In genomic region chr9:130446111-130446861, GRCh38 we compare ENCODE assay signal across 8 cellular contexts. TPM values are rescaled to one million over a fixed set of nuclear protein-coding genes. Genes with fewer than 3 reads are reported as not detected.
A peak's percentile ranks its signal among the peaks of the same experiment; 100 is the strongest.
DNase-seq lines count a peak whose midpoint lies in the region; ATAC-seq and TF ChIP-seq lines count a peak whose summit lies in the region.

No MANE protein-coding gene starts in this region.

- no peaks in the 10 kb centered on the region for H3K79me2 ChIP-seq in mesendoderm (ENCODE audit: control insufficient read depth, insufficient read depth, low read length)

- H3K4ac ChIP-seq in mesendoderm (ENCODE audit: low read depth, low read length), result peak overlapping the region; percentile 74

- H2BK5ac ChIP-seq in mesendoderm (ENCODE audit: low read length), result no peak overlapping the region

- H3K4me3 Mint-ChIP-seq in Calu3 (ENCODE audit: low read depth, unreplicated experiment), result peak overlapping the region; percentile 72
- H3K4me3 Mint-ChIP-seq in effector memory CD8-positive, alpha-beta T cell, result peak overlapping the region; percentile 64 to 65

- peak overlapping the region; percentile 48 for H3K23ac ChIP-seq in mesendoderm (ENCODE audit: low read length)

- no peak overlapping the region for H3K27ac Mint-ChIP-seq in Calu3 (ENCODE audit: unreplicated experiment)
- H3K27ac Mint-ChIP-seq in effector memory CD8-positive, alpha-beta T cell, result no peak overlapping the region

- H2AK5ac ChIP-seq in mesendoderm (ENCODE audit: low read length), result peak overlapping the region; percentile 48

- H2BK15ac ChIP-seq in mesendoderm (replicated peaks; ENCODE audit: low read depth), result no peak overlapping the region

- H3K27me3 Mint-ChIP-seq in Calu3 (ENCODE audit: unreplicated experiment), result no peaks in the 10 kb centered on the region
- peaks cover 31 to 56% of the 10 kb centered on the region in 2 donors for H3K27me3 Mint-ChIP-seq in effector memory CD8-positive, alpha-beta T cell

- H4K8ac ChIP-seq in mesendoderm (ENCODE audit: low read depth, low read length), result no peak overlapping the region

- H3K27me3 ChIP-seq in mesendoderm (ENCODE audit: insufficient read depth, low read length, poor library complexity) (no peaks in the 10 kb centered on the region), uterus (no peaks in the 10 kb centered on the region)

- intact Hi-C loops in Calu3 (cut with micrococcal nuclease; ENCODE audit: unreplicated experiment) (no loop called here), uterus (cut with DNase I; ENCODE audit: low total_unique reads) (no loop called here)

- WGBS in mesendoderm (ENCODE audit: extremely low coverage, insufficient coverage, low lambda C conversion rate), result no CpG with 5 or more reads among the region's 15 CpGs

- TF ChIP-seq CTCF in Calu3 (IDR thresholded peaks at IDR 0.05; ENCODE audit: unreplicated experiment) (no peak), uterus (IDR thresholded peaks at IDR 0.05) (peak in 1 of 4 experiments; percentile 9)

- peak in 1 of 2 donors; percentile 44 for TF ChIP-seq POLR2A in uterus (IDR thresholded peaks at IDR 0.05)

- H3K4me1 Mint-ChIP-seq in Calu3 (ENCODE audit: low read depth, unreplicated experiment), result no peaks in the 10 kb centered on the region
- no peaks in the 10 kb centered on the region for H3K4me1 Mint-ChIP-seq in effector memory CD8-positive, alpha-beta T cell (ENCODE audit: low read depth in 2 of 2)

- H3K36me3 Mint-ChIP-seq in Calu3 (ENCODE audit: insufficient read depth, unreplicated experiment), result peaks cover 13% of the 10 kb centered on the region
- peaks cover 2% of the 10 kb centered on the region for H3K36me3 Mint-ChIP-seq in effector memory CD8-positive, alpha-beta T cell (ENCODE audit: insufficient read depth)

- ATAC-seq in effector memory CD8-positive, alpha-beta T cell (replicated peaks), result no peak
- ATAC-seq in GM21360 (IDR thresholded peaks at IDR 0.05; ENCODE audit: unreplicated experiment), result no peak
- ATAC-seq in GM19397 (IDR thresholded peaks at IDR 0.05; ENCODE audit: unreplicated experiment), result no peak

- DNase-seq in Calu3, result no peak
- DNase-seq in NCI-H446 treated with DMSO at 0.1 percent for 48 hours (lab: John Stamatoyannopoulos, UW), result peak; percentile 79
- no peak for DNase-seq in effector memory CD8-positive, alpha-beta T cell
- peak; percentile 74 for DNase-seq in mesendoderm
- peak; percentile 97 for DNase-seq in uterus
- DNase-seq in inferior parietal cortex (ENCODE audit: extremely low spot score), result no peak

- H3K4me2 ChIP-seq in mesendoderm (ENCODE audit: low read length), result peak overlapping the region; percentile 25

- H2BK120ac ChIP-seq in mesendoderm (ENCODE audit: low read depth, low read length), result no peak overlapping the region

- no TSS peak for BruUV-seq in Calu3 (replicated peaks; lab: Mats Ljungman, UMichigan)

- CTCF ChIA-PET in Calu3 (lab: Charles Lee), result no interaction called here

- H3K9me3 Mint-ChIP-seq in Calu3 (ENCODE audit: low read depth, unreplicated experiment), result peaks cover 2% of the 10 kb centered on the region
- H3K9me3 Mint-ChIP-seq in effector memory CD8-positive, alpha-beta T cell, result peaks cover 0 to 4% of the 10 kb centered on the region in 2 donors

- no peak overlapping the region for H4K5ac ChIP-seq in mesendoderm (ENCODE audit: low read length)

- peak overlapping the region; percentile 64 for H3K9ac ChIP-seq in mesendoderm (ENCODE audit: low read length)

- H3K4me3 ChIP-seq in mesendoderm (ENCODE audit: low read length) (no peak overlapping the region), uterus (peak overlapping the region; percentile 46 to 63)

- peak overlapping the region; percentile 82 for H3K56ac ChIP-seq in mesendoderm (ENCODE audit: low read length)

- peak overlapping the region; percentile 42 for H3K18ac ChIP-seq in mesendoderm (ENCODE audit: low read length)

- H3K36me3 ChIP-seq in mesendoderm (ENCODE audit: control insufficient read depth, insufficient read depth, low read length), result no peaks in the 10 kb centered on the region
- H3K36me3 ChIP-seq in uterus, result no peaks in the 10 kb centered on the region

- no peaks in the 10 kb centered on the region for H3K9me3 ChIP-seq in uterus

- H3K27ac ChIP-seq in mesendoderm (ENCODE audit: low read depth, low read length) (peak overlapping the region; percentile 78), uterus (peak overlapping the region; percentile 87 to 97)

- H3K4me1 ChIP-seq in mesendoderm (ENCODE audit: control insufficient read depth, low read depth, low read length), result peaks cover 14% of the 10 kb centered on the region
- peaks cover 19 to 29% of the 10 kb centered on the region in 2 donors for H3K4me1 ChIP-seq in uterus

- no peaks in the 10 kb centered on the region for H3K79me1 ChIP-seq in mesendoderm (ENCODE audit: low read length)

RNA-seq across cellular contexts. Expression of gene ASS1, which starts 1.5 kb away (rescaled TPM):
- total RNA-seq in Calu3 (2022), result 40.3 and 78.9 TPM in 2 replicates
- polyA plus RNA-seq in mesendoderm (2013, experiment 1 of 2), result 17.2 TPM
- polyA plus RNA-seq in mesendoderm (2013, experiment 2 of 2), result 17.0 TPM
- 100 to 1,000 TPM in 2 of 4 donors, 10 to 100 TPM in 2; 78.4 to 156 (median 105) TPM for total RNA-seq in uterus

Comparison
In these comparisons a context has a peak if more than half of its experiments do, and no peak if none do; other contexts are left out.
1. DNase-seq: peak in NCI-H446 treated with DMSO at 0.1 percent for 48 hours (single experiment), mesendoderm (single experiment) and uterus (2 of 2); none in Calu3 (single experiment), effector memory CD8-positive, alpha-beta T cell (0 of 3) and inferior parietal cortex (single experiment).